Comparison of ENCODE assay signal across 1 cellular context in genomic region chr4:150479665-150480064, GRCh38.
TF ChIP-seq lines count a peak whose summit lies in the region.

No MANE protein-coding gene starts in this region.

TF ChIP-seq in IMR-90, 13 proteins besides CTCF, POLR2A, EP300 and RAD21 (continued from another document):
- TF ChIP-seq RCOR1 (IDR thresholded peaks at IDR 0.05; ENCODE audit: insufficient replicate concordance, low read length) (no peak), FOS (IDR thresholded peaks at IDR 0.05; ENCODE audit: low read depth, low read length) (no peak), CHD1 (IDR thresholded peaks at IDR 0.05; ENCODE audit: low read depth, low read length) (no peak), MAZ (IDR thresholded peaks at IDR 0.05; ENCODE audit: borderline replicate concordance, low read depth, low read length) (no peak), NFE2L2 (IDR thresholded peaks at IDR 0.05; ENCODE audit: low read depth, low read length) (no peak), RFX5 (IDR thresholded peaks at IDR 0.05; ENCODE audit: low read depth, low read length) (no peak), BHLHE40 (IDR thresholded peaks at IDR 0.05; ENCODE audit: low read depth, low read length) (no peak), CEBPB (IDR thresholded peaks at IDR 0.05; ENCODE audit: low read depth, low read length) (no peak)
